Comparison of ENCODE assay signal across 26 cellular contexts in the genomic region with DNA sequence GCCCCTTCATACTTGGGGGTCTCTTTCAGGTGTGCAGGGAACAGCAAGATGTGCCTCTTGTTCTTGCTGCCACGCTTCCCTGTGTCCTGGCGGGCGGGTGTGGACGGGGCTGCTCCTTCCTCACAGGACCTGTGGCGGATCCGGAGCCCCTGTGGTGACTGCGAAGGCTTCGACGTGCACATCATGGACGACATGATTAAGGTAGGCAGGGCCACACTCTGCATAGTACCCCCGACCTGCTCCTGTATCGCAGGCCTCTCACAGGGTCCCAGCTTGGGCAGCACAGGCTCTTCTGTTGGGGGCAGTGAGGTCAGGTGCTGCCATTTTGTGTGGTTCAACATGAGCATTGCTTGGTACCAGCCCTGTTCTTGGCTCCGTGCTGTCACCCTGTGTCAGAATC. TPM values are rescaled to one million over a fixed set of nuclear protein-coding genes. Genes with fewer than 3 reads are reported as not detected.
A peak's percentile ranks its signal among the peaks of the same experiment; 100 is the strongest.
DNase-seq lines count a peak whose midpoint lies in the region; ATAC-seq, FAIRE-seq and TF ChIP-seq lines count a peak whose summit lies in the region.
"Had no signal": no experiment of that assay in that cellular context is flagged by ENCODE, and none has a peak within 500 bp of the region (broad histone marks: within the 10 kb centered on the region; RNA-seq: fewer than 3 reads in every experiment).

No MANE protein-coding gene starts in this region.

- no peak for ATAC-seq in DND-41 (ENCODE audit: insufficient read depth, low read depth)
- no peak for ATAC-seq in activated T-cell treated with anti-CD3 and anti-CD28 coated beads, Interleukin-2, amount 50 U/mL, for 72 hours (replicated peaks in 1 of 2)
- ATAC-seq: GM12878 had no signal

- no peak overlapping the region for H3K4me3 Mint-ChIP-seq in activated T-cell treated with anti-CD3 and anti-CD28 coated beads, Interleukin-2, amount 50 U/mL, for 72 hours
- H3K4me3 Mint-ChIP-seq in immature natural killer cell, result no peak overlapping the region
- H3K4me3 Mint-ChIP-seq: CD14-positive monocyte; CD8-positive, alpha-beta memory T cell had no signal

- H3K9ac ChIP-seq in DND-41 (ENCODE audit: low read depth, low read length), result no peak overlapping the region
- no peak overlapping the region for H3K9ac ChIP-seq in kidney (ENCODE audit: low read length in 2 of 2)
- no peak overlapping the region for H3K9ac ChIP-seq in neural cell (ENCODE audit: low read length)
- H3K9ac ChIP-seq: BLaER1 had no signal

- H3K4me3 ChIP-seq in DND-41 (ENCODE audit: low read depth in 1 of 2, low read length in 2 of 2) (no peak overlapping the region), bronchial epithelial cell (ENCODE audit: low read depth, low read length) (no peak overlapping the region), kidney (ENCODE audit: low read length in 2 of 2) (no peak overlapping the region), neural cell (ENCODE audit: low read length) (no peak overlapping the region)
- H3K4me3 ChIP-seq: BLaER1, GM12878 had no signal

- no peak for TF ChIP-seq EP300 in neural cell (conservative IDR thresholded peaks at IDR 0.05; ENCODE audit: poor library complexity, severe bottlenecking)

- no peaks in the 10 kb centered on the region for H3K27me3 Mint-ChIP-seq in activated T-cell treated with anti-CD3 and anti-CD28 coated beads, Interleukin-2, amount 50 U/mL, for 72 hours (ENCODE audit: low read depth)
- peaks cover 0 to 12% (median 2%) of the 10 kb centered on the region in 3 donors for H3K27me3 Mint-ChIP-seq in immature natural killer cell (ENCODE audit: low read depth in 3 of 3)
- H3K27me3 Mint-ChIP-seq: CD4-positive, alpha-beta memory T cell; CD4-positive, CD25-positive, alpha-beta regulatory T cell; CD8-positive, alpha-beta memory T cell had no signal

- H3F3A ChIP-seq in neural cell (ENCODE audit: insufficient read depth, low read length, poor library complexity, severe bottlenecking), result no peaks in the 10 kb centered on the region

- intact Hi-C loops in kidney (cut with DNase I), result no loop called here

- H3K4me1 ChIP-seq in DND-41 (ENCODE audit: insufficient read depth, low read length) (peaks cover 80% of the 10 kb centered on the region), kidney (ENCODE audit: control insufficient read depth in 1 of 2, insufficient read depth in 1 of 2, low read depth in 1 of 2, low read length in 2 of 2) (peaks cover 0 to 3% of the 10 kb centered on the region in 2 donors)
- H3K4me1 ChIP-seq: BE2C had no signal

- H4K20me1 ChIP-seq in DND-41 (ENCODE audit: insufficient read depth, low read length) (peaks cover 13% of the 10 kb centered on the region; the same call in 1 of the 2 replicates), neural cell (ENCODE audit: insufficient read depth) (no peaks in the 10 kb centered on the region)

- H3K9me3 ChIP-seq in DND-41 (ENCODE audit: insufficient read depth, low read length, severe bottlenecking), result no peaks in the 10 kb centered on the region
- no peaks in the 10 kb centered on the region for H3K9me3 ChIP-seq in kidney (ENCODE audit: control insufficient read depth in 1 of 2, low read length in 2 of 2)
- no peaks in the 10 kb centered on the region for H3K9me3 ChIP-seq in neural cell (ENCODE audit: low read length)
- H3K9me3 ChIP-seq: BE2C, BLaER1 had no signal

- no peak for TF ChIP-seq CTCF in DND-41 (IDR thresholded peaks at IDR 0.05; ENCODE audit: borderline replicate concordance, extremely low read depth, low read length, poor library complexity, severe bottlenecking)
- no peak for TF ChIP-seq CTCF in bronchial epithelial cell (IDR thresholded peaks at IDR 0.05; ENCODE audit: insufficient read depth, low read length, severe bottlenecking)
- TF ChIP-seq CTCF in kidney (IDR thresholded peaks at IDR 0.05; ENCODE audit: borderline replicate concordance, extremely low read depth, insufficient read depth), result no peak
- TF ChIP-seq CTCF in neural cell (IDR thresholded peaks at IDR 0.05; ENCODE audit: poor library complexity, severe bottlenecking), result no peak

- H3K36me3 Mint-ChIP-seq in activated T-cell treated with anti-CD3 and anti-CD28 coated beads, Interleukin-2, amount 50 U/mL, for 72 hours (ENCODE audit: insufficient read depth in 2 of 2), result peaks cover 10 to 39% of the 10 kb centered on the region in 2 donors
- H3K36me3 Mint-ChIP-seq in immature natural killer cell, result peaks cover 14 to 57% (median 21%) of the 10 kb centered on the region in 3 donors

- H3K79me2 ChIP-seq in DND-41 (ENCODE audit: insufficient read depth, low read length) (peaks cover 87% of the 10 kb centered on the region), neural cell (replicated peaks; ENCODE audit: insufficient read depth, low read length) (no peaks in the 10 kb centered on the region)

- no peak for TF ChIP-seq RAD21 in neural cell (conservative IDR thresholded peaks at IDR 0.05)

- no peaks in the 10 kb centered on the region for H3K27me3 ChIP-seq in DND-41 (ENCODE audit: insufficient read depth, low read length, poor library complexity)
- no peaks in the 10 kb centered on the region for H3K27me3 ChIP-seq in bronchial epithelial cell (ENCODE audit: control insufficient read depth, insufficient read depth, low read length)
- no peaks in the 10 kb centered on the region for H3K27me3 ChIP-seq in neural cell (ENCODE audit: insufficient read depth, low read depth, low read length)
- H3K27me3 ChIP-seq: BE2C, BLaER1 had no signal

- H3K4me1 Mint-ChIP-seq in activated T-cell treated with anti-CD3 and anti-CD28 coated beads, Interleukin-2, amount 50 U/mL, for 72 hours (ENCODE audit: low read depth), result peaks cover 33% of the 10 kb centered on the region
- peaks cover 31 to 33% of the 10 kb centered on the region in 2 donors for H3K4me1 Mint-ChIP-seq in immature natural killer cell

- no peaks in the 10 kb centered on the region for H3K9me2 ChIP-seq in neural cell (ENCODE audit: insufficient read depth, low read length)

- no peaks in the 10 kb centered on the region for H3K9me3 Mint-ChIP-seq in activated T-cell treated with anti-CD3 and anti-CD28 coated beads, Interleukin-2, amount 50 U/mL, for 72 hours
- no peaks in the 10 kb centered on the region for H3K9me3 Mint-ChIP-seq in immature natural killer cell
- H3K9me3 Mint-ChIP-seq: CD14-positive monocyte; CD4-positive, alpha-beta memory T cell; CD4-positive, CD25-positive, alpha-beta regulatory T cell; CD8-positive, alpha-beta memory T cell had no signal

- no peak overlapping the region for H3K27ac Mint-ChIP-seq in activated T-cell treated with anti-CD3 and anti-CD28 coated beads, Interleukin-2, amount 50 U/mL, for 72 hours
- H3K27ac Mint-ChIP-seq in immature natural killer cell, result no peak overlapping the region
- H3K27ac Mint-ChIP-seq: CD14-positive monocyte; CD4-positive, alpha-beta memory T cell; CD8-positive, alpha-beta memory T cell had no signal

- FAIRE-seq in bronchial epithelial cell (lab: Jason Lieb, UNC), result peak; percentile 28
- FAIRE-seq in kidney (lab: Jason Lieb, UNC), result no peak
- FAIRE-seq: A204.1, GM12878, GM12892, GM18507 had no signal

- no peak overlapping the region for H2AFZ ChIP-seq in DND-41 (ENCODE audit: low read depth, low read length)
- no peak overlapping the region for H2AFZ ChIP-seq in neural cell (ENCODE audit: low read depth, low read length)

- DNase-seq in DND-41 (peak; percentile 12), bronchial epithelial cell (ENCODE audit: low read depth) (no peak), kidney (peak; percentile 44), EL (no peak), immature natural killer cell (no peak)
- DNase-seq in activated T-cell treated with anti-CD3 and anti-CD28 coated beads, Interleukin-2, amount 50 U/mL, for 72 hours, result no peak
- DNase-seq: 8988T; ACHN; BE2C; C1 segment of cervical spinal cord; CD4-positive, alpha-beta memory T cell; CD4-positive, CD25-positive, alpha-beta regulatory T cell; CD8-positive, alpha-beta memory T cell; COR-L47; DMS 273 treated with DMSO at 0.1 percent for 48 hours; DMS153; DMS53; DMS79; GDM1 had no signal

- peaks cover 95% of the 10 kb centered on the region for H3K36me3 ChIP-seq in DND-41 (ENCODE audit: insufficient read depth, low read length)
- peaks cover 27% of the 10 kb centered on the region for H3K36me3 ChIP-seq in bronchial epithelial cell (ENCODE audit: control insufficient read depth, insufficient read depth, low read length)
- peaks cover 38 to 47% of the 10 kb centered on the region in 2 donors for H3K36me3 ChIP-seq in kidney (ENCODE audit: control insufficient read depth in 1 of 2, insufficient read depth in 2 of 2, low read length in 2 of 2)
- H3K36me3 ChIP-seq in neural cell (ENCODE audit: insufficient read depth, low read length), result no peaks in the 10 kb centered on the region

- H3K27ac ChIP-seq in DND-41 (ENCODE audit: low read length), result peak overlapping the region; percentile 100; the same call in 1 of the 2 replicates
- no peak overlapping the region for H3K27ac ChIP-seq in kidney (ENCODE audit: low read depth in 2 of 2, low read length in 2 of 2)
- no peak overlapping the region for H3K27ac ChIP-seq in neural cell (ENCODE audit: low read length)
- H3K27ac ChIP-seq: BLaER1 had no signal

- H3K4me2 ChIP-seq in DND-41 (ENCODE audit: insufficient read depth, low read length) (0 out of 2 replicates have a peak overlapping the region, but pooled peaks have one; percentile 12), neural cell (ENCODE audit: low read length) (no peak overlapping the region)
- H3K4me2 ChIP-seq: BLaER1 had no signal

TF ChIP-seq in neural cell, 6 proteins besides CTCF, POLR2A, EP300 and RAD21:
- TF ChIP-seq POLR2AphosphoS5 (IDR thresholded peaks at IDR 0.05) (peak; percentile 3), EZH2 (IDR thresholded peaks at IDR 0.05; ENCODE audit: borderline replicate concordance, insufficient read depth, low read length, poor library complexity, severe bottlenecking) (no peak)

RNA-seq across cellular contexts. Expression of gene PRMT7, which starts 42.5 kb away (rescaled TPM):
- 23.9 and 36.9 TPM in 2 replicates for total RNA-seq in bronchial epithelial cell
- total RNA-seq in kidney, result 33.7 TPM
- polyA plus RNA-seq in kidney (ENCODE audit: insufficient read depth, low read depth, low replicate concordance), result 20.4 TPM
- polyA plus RNA-seq in neural cell, result 203 and 207 TPM in 2 replicates
- polyA minus RNA-seq in neural cell, result 78.6 and 84.6 TPM in 2 replicates
- 10 to 100 TPM; 71.2 to 75.9 TPM for total RNA-seq in activated T-cell treated with anti-CD3 and anti-CD28 coated beads, Interleukin-2, amount 50 U/mL, for 72 hours
- polyA plus RNA-seq in immature natural killer cell, result 10 to 100 TPM; 30.8 to 51.8 (median 44.2) TPM

RNA-seq across cellular contexts. Expression of gene SLC7A6OS, which starts 42.6 kb away (rescaled TPM):
- total RNA-seq in bronchial epithelial cell (17.4 and 19.3 TPM in 2 replicates), kidney (20.3 TPM)
- polyA plus RNA-seq in kidney (ENCODE audit: insufficient read depth, low read depth, low replicate concordance) (9.2 TPM), neural cell (18.9 and 21.3 TPM in 2 replicates), immature natural killer cell (10 to 100 TPM; 22.7 to 31.2 (median 24.4) TPM)
- 15.3 and 24.3 TPM in 2 replicates for polyA minus RNA-seq in neural cell
- total RNA-seq in activated T-cell treated with anti-CD3 and anti-CD28 coated beads, Interleukin-2, amount 50 U/mL, for 72 hours, result 10 to 100 TPM; 21.9 to 25.8 TPM

Comparison
In these comparisons a context has a peak if more than half of its experiments do, and no peak if none do; other contexts are left out.
1. DNase-seq: peak in DND-41 (single experiment) and kidney (single experiment); none in bronchial epithelial cell (single experiment), EL (single experiment), activated T-cell treated with anti-CD3 and anti-CD28 coated beads, Interleukin-2, amount 50 U/mL, for 72 hours (0 of 2) and immature natural killer cell (0 of 3).